In genomic region chr22:43747877-43748276, GRCh38 we compare ENCODE assay signal across 24 cellular contexts.
DNase-seq lines count a peak whose midpoint lies in the region; ATAC-seq and TF ChIP-seq lines count a peak whose summit lies in the region.
"Had no signal": no experiment of that assay in that cellular context is flagged by ENCODE, and none has a peak within 500 bp of the region (broad histone marks: within the 10 kb centered on the region; RNA-seq: fewer than 3 reads in every experiment).

No MANE protein-coding gene starts in this region.

- no peaks in the 10 kb centered on the region for H3K36me3 ChIP-seq in Panc1 (ENCODE audit: control insufficient read depth, insufficient read depth, low read length)
- H3K36me3 ChIP-seq: BE2C, Peyer's patch, SJCRH30 had no signal

- H3K9me3 Mint-ChIP-seq in glutamatergic neuron (ENCODE audit: unreplicated experiment): peaks cover 3% of the 10 kb centered on the region

- DNase-seq in AG09309 (ENCODE audit: low read depth): no peak
- DNase-seq in Panc1 (ENCODE audit: low read depth, low spot score): no peak
- peak; percentile 4 for DNase-seq in fibroblast of mammary gland (ENCODE audit: low read depth)
- DNase-seq in glutamatergic neuron: no peak
- DNase-seq: BE2C; CD4-positive, CD25-positive, alpha-beta regulatory T cell; COR-L47; DMS79; KG1; NCI-H1092 treated with DMSO at 0.1 percent for 48 hours; NCI-H1436 treated with DMSO at 0.1 percent for 48 hours; NCI-H1930; NCI-H2227 treated with DMSO at 0.1 percent for 48 hours; NCI-H510A treated with DMSO at 0.1 percent for 48 hours; NCI-H774; NK-92 treated with Interleukin-12 subunit alpha and Interleukin-12 subunit beta, amount 100 ng/mL, for 24 hours; Peyer's patch; SJCRH30; T-helper 1 cell had no signal

- no peaks in the 10 kb centered on the region for H3K4me1 Mint-ChIP-seq in glutamatergic neuron (ENCODE audit: low read depth, unreplicated experiment)
- H3K4me1 Mint-ChIP-seq: CD4-positive, CD25-positive, alpha-beta regulatory T cell had no signal

- CTCF ChIA-PET in Panc1 (lab: Charles Lee): no interaction called here

- no peaks in the 10 kb centered on the region for H3K4me1 ChIP-seq in Panc1 (ENCODE audit: control insufficient read depth, insufficient read depth, low read length)
- H3K4me1 ChIP-seq: BE2C, SJCRH30 had no signal

- H3K27ac Mint-ChIP-seq in glutamatergic neuron (ENCODE audit: unreplicated experiment): no peak overlapping the region
- H3K27ac Mint-ChIP-seq: CD4-positive, CD25-positive, alpha-beta regulatory T cell had no signal

- H3K9me3 ChIP-seq in Panc1 (ENCODE audit: control insufficient read depth, insufficient read depth, low read depth, low read length): no peaks in the 10 kb centered on the region
- H3K9me3 ChIP-seq: BE2C, Peyer's patch, SJCRH30 had no signal

- H3K36me3 Mint-ChIP-seq in glutamatergic neuron (ENCODE audit: unreplicated experiment): no peaks in the 10 kb centered on the region
- H3K36me3 Mint-ChIP-seq: CD4-positive, CD25-positive, alpha-beta regulatory T cell had no signal

- H3K4me3 ChIP-seq in AG09309 (ENCODE audit: control insufficient read depth, low read depth, low read length): no peak overlapping the region
- no peak overlapping the region for H3K4me3 ChIP-seq in Panc1 (ENCODE audit: low read depth in 2 of 2, low read length in 2 of 2)
- H3K4me3 ChIP-seq in fibroblast of mammary gland (ENCODE audit: control insufficient read depth, low read depth, low read length): no peak overlapping the region
- H3K4me3 ChIP-seq: Peyer's patch, SJCRH30 had no signal

- intact Hi-C loops in Panc1 (cut with micrococcal nuclease; ENCODE audit: unreplicated experiment): no loop called here

- TF ChIP-seq CTCF in AG09309 (IDR thresholded peaks at IDR 0.05; ENCODE audit: control insufficient read depth, insufficient read depth, low read depth, low read length, missing control alignments) (peak; percentile 23), GM12873 (IDR thresholded peaks at IDR 0.05; ENCODE audit: insufficient read depth, low read depth, low read length, missing control alignments) (peak; percentile 13), Panc1 (IDR thresholded peaks at IDR 0.05) (0 out of 2 replicates have a peak, but pooled peaks have one; percentile 7), fibroblast of mammary gland (conservative IDR thresholded peaks at IDR 0.05; ENCODE audit: control insufficient read depth, insufficient read depth, low read depth, low read length) (no peak), glutamatergic neuron (IDR thresholded peaks at IDR 0.05; ENCODE audit: partially characterized antibody, unreplicated experiment) (no peak)

- no peak overlapping the region for H3K4me3 Mint-ChIP-seq in glutamatergic neuron (ENCODE audit: unreplicated experiment)
- H3K4me3 Mint-ChIP-seq: CD4-positive, CD25-positive, alpha-beta regulatory T cell had no signal

- in situ Hi-C loops in Panc1 (cut with HindIII; ENCODE audit: low pct_unique_long_range_greater_than_20kb, low sequenced_read_pairs): no loop called here

- BruUV-seq in Panc1 (replicated peaks; lab: Mats Ljungman, UMichigan): no TSS peak

- H3K27ac ChIP-seq in Panc1 (ENCODE audit: low read length): no peak overlapping the region
- H3K27ac ChIP-seq: Peyer's patch, SJCRH30 had no signal

- ATAC-seq in Panc1 (no peak), GM19035 (IDR thresholded peaks at IDR 0.05; ENCODE audit: unreplicated experiment) (no peak), GM21825 (IDR thresholded peaks at IDR 0.05; ENCODE audit: unreplicated experiment) (no peak), esophagus mucosa (no peak)
- ATAC-seq: HCT116 had no signal

- peaks cover 6% of the 10 kb centered on the region for H3K27me3 ChIP-seq in Panc1 (ENCODE audit: control insufficient read depth, insufficient read depth, low read length)
- H3K27me3 ChIP-seq: Peyer's patch, SJCRH30 had no signal

- POLR2A ChIA-PET in Panc1 (lab: Charles Lee): no interaction called here

- no peaks in the 10 kb centered on the region for H3K27me3 Mint-ChIP-seq in glutamatergic neuron (ENCODE audit: unreplicated experiment)
- H3K27me3 Mint-ChIP-seq: CD4-positive, CD25-positive, alpha-beta regulatory T cell had no signal

Comparison
In these comparisons a context has a peak if more than half of its experiments do, and no peak if none do; other contexts are left out.
1. CTCF ChIP-seq: peak in AG09309 (single experiment), GM12873 (single experiment) and Panc1 (single experiment); none in fibroblast of mammary gland (single experiment) and glutamatergic neuron (single experiment).